Comparison of ENCODE assay signal across 1 cellular context in the genomic region with DNA sequence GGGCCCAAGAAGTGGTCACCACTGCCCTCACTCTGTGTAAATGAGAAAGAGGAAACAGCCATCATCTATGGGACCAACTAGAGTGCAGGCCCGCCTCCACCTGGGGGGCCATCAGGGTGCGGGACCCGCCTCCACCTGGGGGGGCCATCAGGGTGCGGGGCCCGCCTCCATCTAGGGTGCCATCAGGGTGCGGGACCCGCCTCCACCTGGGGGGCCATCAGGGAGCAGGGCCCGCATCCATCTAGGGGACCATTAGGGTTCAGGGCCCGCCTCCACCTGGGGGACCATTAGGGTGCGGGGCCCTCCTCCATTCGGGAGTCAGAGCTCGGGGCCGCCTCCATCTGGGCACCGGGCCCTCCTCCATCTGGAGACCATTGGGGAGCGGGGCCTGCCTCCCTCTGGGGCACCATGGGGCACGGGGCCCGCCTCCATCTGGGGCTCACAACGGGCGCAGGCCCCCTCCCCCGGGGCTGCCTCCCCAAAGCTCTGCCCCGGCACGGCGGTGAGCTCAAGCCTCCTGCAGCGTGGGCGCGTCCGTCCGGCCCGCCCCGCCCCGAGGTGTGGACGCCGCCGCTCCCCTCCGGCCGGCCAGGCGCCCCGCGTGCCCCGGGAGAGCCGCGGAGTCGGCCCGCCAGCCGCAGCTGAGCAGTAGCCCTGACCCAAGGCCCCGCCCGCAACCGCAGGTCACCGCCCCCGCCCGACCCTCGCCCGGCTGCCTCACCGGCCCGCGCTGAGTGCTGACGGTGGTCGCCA.
A peak's percentile ranks its signal among the peaks of the same experiment; 100 is the strongest.
TF ChIP-seq lines count a peak whose summit lies in the region.

No MANE protein-coding gene starts in this region.

TF ChIP-seq in K562, 482 proteins besides CTCF, POLR2A, EP300 and RAD21 (continued from another document):
- TF ChIP-seq, protein P1, sequence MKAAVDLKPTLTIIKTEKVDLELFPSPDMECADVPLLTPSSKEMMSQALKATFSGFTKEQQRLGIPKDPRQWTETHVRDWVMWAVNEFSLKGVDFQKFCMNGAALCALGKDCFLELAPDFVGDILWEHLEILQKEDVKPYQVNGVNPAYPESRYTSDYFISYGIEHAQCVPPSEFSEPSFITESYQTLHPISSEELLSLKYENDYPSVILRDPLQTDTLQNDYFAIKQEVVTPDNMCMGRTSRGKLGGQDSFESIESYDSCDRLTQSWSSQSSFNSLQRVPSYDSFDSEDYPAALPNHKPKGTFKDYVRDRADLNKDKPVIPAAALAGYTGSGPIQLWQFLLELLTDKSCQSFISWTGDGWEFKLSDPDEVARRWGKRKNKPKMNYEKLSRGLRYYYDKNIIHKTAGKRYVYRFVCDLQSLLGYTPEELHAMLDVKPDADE (conservative IDR thresholded peaks at IDR 0.05; ENCODE audit: control insufficient read depth, low read depth, low read length): peak; percentile 40
- TF ChIP-seq, protein P2, sequence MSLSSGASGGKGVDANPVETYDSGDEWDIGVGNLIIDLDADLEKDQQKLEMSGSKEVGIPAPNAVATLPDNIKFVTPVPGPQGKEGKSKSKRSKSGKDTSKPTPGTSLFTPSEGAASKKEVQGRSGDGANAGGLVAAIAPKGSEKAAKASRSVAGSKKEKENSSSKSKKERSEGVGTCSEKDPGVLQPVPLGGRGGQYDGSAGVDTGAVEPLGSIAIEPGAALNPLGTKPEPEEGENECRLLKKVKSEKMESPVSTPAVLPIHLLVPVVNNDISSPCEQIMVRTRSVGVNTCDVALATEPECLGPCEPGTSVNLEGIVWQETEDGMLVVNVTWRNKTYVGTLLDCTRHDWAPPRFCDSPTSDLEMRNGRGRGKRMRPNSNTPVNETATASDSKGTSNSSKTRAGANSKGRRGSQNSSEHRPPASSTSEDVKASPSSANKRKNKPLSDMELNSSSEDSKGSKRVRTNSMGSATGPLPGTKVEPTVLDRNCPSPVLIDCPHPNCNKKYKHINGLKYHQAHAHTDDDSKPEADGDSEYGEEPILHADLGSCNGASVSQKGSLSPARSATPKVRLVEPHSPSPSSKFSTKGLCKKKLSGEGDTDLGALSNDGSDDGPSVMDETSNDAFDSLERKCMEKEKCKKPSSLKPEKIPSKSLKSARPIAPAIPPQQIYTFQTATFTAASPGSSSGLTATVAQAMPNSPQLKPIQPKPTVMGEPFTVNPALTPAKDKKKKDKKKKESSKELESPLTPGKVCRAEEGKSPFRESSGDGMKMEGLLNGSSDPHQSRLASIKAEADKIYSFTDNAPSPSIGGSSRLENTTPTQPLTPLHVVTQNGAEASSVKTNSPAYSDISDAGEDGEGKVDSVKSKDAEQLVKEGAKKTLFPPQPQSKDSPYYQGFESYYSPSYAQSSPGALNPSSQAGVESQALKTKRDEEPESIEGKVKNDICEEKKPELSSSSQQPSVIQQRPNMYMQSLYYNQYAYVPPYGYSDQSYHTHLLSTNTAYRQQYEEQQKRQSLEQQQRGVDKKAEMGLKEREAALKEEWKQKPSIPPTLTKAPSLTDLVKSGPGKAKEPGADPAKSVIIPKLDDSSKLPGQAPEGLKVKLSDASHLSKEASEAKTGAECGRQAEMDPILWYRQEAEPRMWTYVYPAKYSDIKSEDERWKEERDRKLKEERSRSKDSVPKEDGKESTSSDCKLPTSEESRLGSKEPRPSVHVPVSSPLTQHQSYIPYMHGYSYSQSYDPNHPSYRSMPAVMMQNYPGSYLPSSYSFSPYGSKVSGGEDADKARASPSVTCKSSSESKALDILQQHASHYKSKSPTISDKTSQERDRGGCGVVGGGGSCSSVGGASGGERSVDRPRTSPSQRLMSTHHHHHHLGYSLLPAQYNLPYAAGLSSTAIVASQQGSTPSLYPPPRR (CRISPR knock-in tag; IDR thresholded peaks at IDR 0.05; ENCODE audit: borderline replicate concordance): 0 out of 2 replicates have a peak, but pooled peaks have one; percentile 7
- TF ChIP-seq ZBTB1 (CRISPR knock-in tag; IDR thresholded peaks at IDR 0.05; ENCODE audit: borderline replicate concordance, low read depth) (peak; percentile 44; the same call in 1 of the 2 replicates), NCOA4 (IDR thresholded peaks at IDR 0.05; ENCODE audit: partially characterized antibody) (no peak), PHF21A (IDR thresholded peaks at IDR 0.05; ENCODE audit: borderline replicate concordance, low read depth) (no peak)
- TF ChIP-seq, protein P3, sequence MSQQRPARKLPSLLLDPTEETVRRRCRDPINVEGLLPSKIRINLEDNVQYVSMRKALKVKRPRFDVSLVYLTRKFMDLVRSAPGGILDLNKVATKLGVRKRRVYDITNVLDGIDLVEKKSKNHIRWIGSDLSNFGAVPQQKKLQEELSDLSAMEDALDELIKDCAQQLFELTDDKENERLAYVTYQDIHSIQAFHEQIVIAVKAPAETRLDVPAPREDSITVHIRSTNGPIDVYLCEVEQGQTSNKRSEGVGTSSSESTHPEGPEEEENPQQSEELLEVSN (IDR thresholded peaks at IDR 0.05; ENCODE audit: borderline replicate concordance in 1 of 2, extremely low read depth in 1 of 2, insufficient read depth in 1 of 2, insufficient read length in 1 of 2, low read depth in 1 of 2, low read length in 1 of 2, poor library complexity in 1 of 2, severe bottlenecking in 1 of 2): peak in 1 of 2 experiments; percentile 77
TF ChIP-seq in K562: peak in this region for 10.
